ENCODE assay signal across 40 cellular contexts in the genomic region with DNA sequence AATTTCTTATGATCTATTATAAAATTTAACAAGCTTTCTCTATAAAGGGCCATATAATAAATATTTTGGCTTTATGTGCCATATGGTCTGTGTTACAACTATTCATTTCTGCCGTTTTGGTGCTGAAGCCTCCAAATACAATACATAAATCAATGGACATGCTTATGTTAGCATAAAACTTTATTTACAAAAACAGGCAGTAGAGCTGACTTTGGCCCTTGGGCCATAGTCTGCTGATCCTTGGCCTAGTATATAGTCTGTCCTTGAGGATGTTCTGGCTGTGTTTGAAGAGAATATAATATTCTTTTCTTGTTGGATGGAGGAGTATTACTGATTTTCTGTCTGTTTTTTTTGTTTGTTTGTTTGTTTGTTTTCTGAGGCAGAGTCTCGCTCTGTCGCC.
"Had no signal": no experiment of that assay in that cellular context is flagged by ENCODE, and none has a peak within 500 bp of the region (broad histone marks: within the 10 kb centered on the region; RNA-seq: fewer than 3 reads in every experiment).

No MANE protein-coding gene starts in this region.

- H3K36me3 ChIP-seq: adrenal gland, ascending aorta, brain microvascular endothelial cell, breast epithelium, cardiac muscle cell had no signal

- H3K4me3 Mint-ChIP-seq: activated naive CD4-positive, alpha-beta T cell treated with anti-CD3 and anti-CD28 coated beads for 36 hours; activated naive CD4-positive, alpha-beta T cell treated with anti-CD3 and anti-CD28 coated beads, Interleukin-2, amount 10 ng/mL, durations not matched to agents 7 days and 5 days; activated naive CD4-positive, alpha-beta T cell treated with anti-CD3 and anti-CD28 coated beads, Interleukin-2, amount 50 U/mL, for 24 hours; activated naive CD8-positive, alpha-beta T cell; activated naive CD8-positive, alpha-beta T cell treated with anti-CD3 and anti-CD28 coated beads for 36 hours; activated naive CD8-positive, alpha-beta T cell treated with anti-CD3 and anti-CD28 coated beads, Interleukin-2, amount 10 ng/mL, durations not matched to agents 7 days and 5 days; activated naive CD8-positive, alpha-beta T cell treated with anti-CD3 and anti-CD28 coated beads, Interleukin-2, amount 50 U/mL, for 24 hours; activated T-cell treated with anti-CD3 and anti-CD28 coated beads, Interleukin-2, amount 50 U/mL, for 24 hours; activated T-cell treated with anti-CD3 and anti-CD28 coated beads, Interleukin-2, amount 50 U/mL, for 4 hours; activated T-cell treated with anti-CD3 and anti-CD28 coated beads, Interleukin-2, amount 50 U/mL, for 72 hours; activated T-helper 1 cell treated with anti-CD3 and anti-CD28 coated beads, Interleukin-12 subunit alpha, Interleukin-12 subunit beta, Interleukin-2, Interleukin-4 antibody, amounts not matched to agents 30 ng/mL and 10 ng/mL and 1 ng/mL, durations not matched to agents 14 hours and 24 hours and 36 hours; activated T-helper 17 cell treated with anti-CD3 and anti-CD28 coated beads, Interleukin-2, amount 50 U/mL, for 72 hours; brain; central memory CD8-positive, alpha-beta T cell had no signal

- H3K4me1 Mint-ChIP-seq: brain; central memory CD8-positive, alpha-beta T cell had no signal

- H3K27me3 Mint-ChIP-seq: activated naive CD4-positive, alpha-beta T cell treated with anti-CD3 and anti-CD28 coated beads, Interleukin-2, amount 10 ng/mL, durations not matched to agents 7 days and 5 days; activated naive CD4-positive, alpha-beta T cell treated with anti-CD3 and anti-CD28 coated beads, Interleukin-2, amount 50 U/mL, for 24 hours; activated naive CD8-positive, alpha-beta T cell; activated naive CD8-positive, alpha-beta T cell treated with anti-CD3 and anti-CD28 coated beads for 36 hours; activated naive CD8-positive, alpha-beta T cell treated with anti-CD3 and anti-CD28 coated beads, Interleukin-2, amount 10 ng/mL, durations not matched to agents 7 days and 5 days; activated naive CD8-positive, alpha-beta T cell treated with anti-CD3 and anti-CD28 coated beads, Interleukin-2, amount 50 U/mL, for 24 hours; activated T-cell treated with anti-CD3 and anti-CD28 coated beads, Interleukin-2, amount 50 U/mL, for 24 hours; activated T-helper 17 cell treated with anti-CD3 and anti-CD28 coated beads, Interleukin-2, amount 50 U/mL, for 72 hours; brain; central memory CD8-positive, alpha-beta T cell had no signal

- ATAC-seq: activated naive CD8-positive, alpha-beta T cell treated with anti-CD3 and anti-CD28 coated beads, Interleukin-2, amount 50 U/mL, for 24 hours; activated T-cell treated with anti-CD3 and anti-CD28 coated beads, Interleukin-2, amount 50 U/mL, for 4 hours; activated T-cell treated with anti-CD3 and anti-CD28 coated beads, Interleukin-2, amount 50 U/mL, for 72 hours; body of pancreas had no signal

- DNase-seq: activated effector memory CD4-positive, alpha-beta T cell treated with anti-CD3 and anti-CD28 coated beads, Interleukin-2, amount 50 U/mL, for 16 hours; activated effector memory CD4-positive, alpha-beta T cell treated with Interleukin-2 at 50 U/mL for 16 hours; activated gamma-delta T cell; activated gamma-delta T cell treated with Interleukin-2 at 50 U/mL for 16 hours; activated naive CD4-positive, alpha-beta T cell; activated naive CD4-positive, alpha-beta T cell treated with anti-CD3 and anti-CD28 coated beads, Interleukin-2, amount 10 ng/mL, durations not matched to agents 7 days and 5 days; activated naive CD4-positive, alpha-beta T cell treated with anti-CD3 and anti-CD28 coated beads, Interleukin-2, amount 50 U/mL, for 16 hours; activated naive CD4-positive, alpha-beta T cell treated with Interleukin-2 at 50 U/mL for 16 hours; activated naive CD8-positive, alpha-beta T cell treated with anti-CD3 and anti-CD28 coated beads for 36 hours; activated naive CD8-positive, alpha-beta T cell treated with anti-CD3 and anti-CD28 coated beads, Interleukin-2, amount 10 ng/mL, durations not matched to agents 7 days and 5 days; activated naive CD8-positive, alpha-beta T cell treated with anti-CD3 and anti-CD28 coated beads, Interleukin-2, amount 50 U/mL, for 24 hours; activated T-cell treated with anti-CD3 and anti-CD28 coated beads, Interleukin-2, amount 50 U/mL, for 1 hour; activated T-cell treated with anti-CD3 and anti-CD28 coated beads, Interleukin-2, amount 50 U/mL, for 24 hours; activated T-cell treated with anti-CD3 and anti-CD28 coated beads, Interleukin-2, amount 50 U/mL, for 4 hours; activated T-cell treated with anti-CD3 and anti-CD28 coated beads, Interleukin-2, amount 50 U/mL, for 48 hours; activated T-cell treated with anti-CD3 and anti-CD28 coated beads, Interleukin-2, amount 50 U/mL, for 72 hours; adrenal gland; amniotic stem cell; amygdala; anterior cingulate cortex; aorta; body of pancreas; brain microvascular endothelial cell; caudate nucleus; central memory CD4-positive, alpha-beta T cell; cerebellar nuclear complex had no signal

- H3K27me3 ChIP-seq: adrenal gland, ascending aorta, body of pancreas, brain microvascular endothelial cell, breast epithelium, cardiac muscle cell had no signal

- H3K27ac ChIP-seq: adrenal gland, ascending aorta, body of pancreas, brain microvascular endothelial cell, breast epithelium, cardiac muscle cell had no signal

- H3K9me3 Mint-ChIP-seq: activated naive CD4-positive, alpha-beta T cell treated with anti-CD3 and anti-CD28 coated beads, Interleukin-2, amount 50 U/mL, for 24 hours; activated naive CD8-positive, alpha-beta T cell treated with anti-CD3 and anti-CD28 coated beads, Interleukin-2, amount 10 ng/mL, durations not matched to agents 7 days and 5 days; activated T-helper 17 cell treated with anti-CD3 and anti-CD28 coated beads, Interleukin-2, amount 50 U/mL, for 72 hours; central memory CD8-positive, alpha-beta T cell had no signal

- H3K4me1 ChIP-seq: adrenal gland, ascending aorta, body of pancreas, breast epithelium had no signal

- H3K4me3 ChIP-seq: adrenal gland, ascending aorta, body of pancreas, breast epithelium, cardiac muscle cell had no signal

- FAIRE-seq: astrocyte, bronchial epithelial cell had no signal

- H3K27ac Mint-ChIP-seq: activated naive CD4-positive, alpha-beta T cell treated with anti-CD3 and anti-CD28 coated beads for 36 hours; activated naive CD4-positive, alpha-beta T cell treated with anti-CD3 and anti-CD28 coated beads, Interleukin-2, amount 10 ng/mL, durations not matched to agents 7 days and 5 days; activated naive CD4-positive, alpha-beta T cell treated with anti-CD3 and anti-CD28 coated beads, Interleukin-2, amount 50 U/mL, for 24 hours; activated naive CD4-positive, alpha-beta T cell treated with anti-CD3 and anti-CD28 coated beads, Interleukin-2, amount 50 U/mL, for 72 hours; activated naive CD8-positive, alpha-beta T cell; activated naive CD8-positive, alpha-beta T cell treated with anti-CD3 and anti-CD28 coated beads for 36 hours; activated naive CD8-positive, alpha-beta T cell treated with anti-CD3 and anti-CD28 coated beads, Interleukin-2, amount 10 ng/mL, durations not matched to agents 7 days and 5 days; activated naive CD8-positive, alpha-beta T cell treated with anti-CD3 and anti-CD28 coated beads, Interleukin-2, amount 50 U/mL, for 24 hours; activated T-cell treated with anti-CD3 and anti-CD28 coated beads, Interleukin-2, amount 50 U/mL, for 24 hours; activated T-helper 1 cell treated with anti-CD3 and anti-CD28 coated beads, Interleukin-12 subunit alpha, Interleukin-12 subunit beta, Interleukin-2, Interleukin-4 antibody, amounts not matched to agents 30 ng/mL and 10 ng/mL and 1 ng/mL, durations not matched to agents 14 hours and 24 hours and 36 hours; activated T-helper 17 cell treated with anti-CD3 and anti-CD28 coated beads, Interleukin-2, amount 50 U/mL, for 72 hours; activated T-helper 2 cell treated with anti-CD3 and anti-CD28 coated beads, Interferon-gamma antibody, Interleukin-2, Interleukin-4, amounts not matched to agents 10 μg/mL and 5 μg/mL and 100 μg/mL, durations not matched to agents 14 hours and 24 hours and 36 hours; brain had no signal

- H3K9me3 ChIP-seq: adrenal gland, ascending aorta, body of pancreas, breast epithelium had no signal
